ENCODE assay signal across 24 cellular contexts in genomic region chrX:81168391-81168790, GRCh38. TPM values are rescaled to one million over a fixed set of nuclear protein-coding genes. Genes with fewer than 3 reads are reported as not detected.
A peak's percentile ranks its signal among the peaks of the same experiment; 100 is the strongest.
DNase-seq lines count a peak whose midpoint lies in the region; ATAC-seq, FAIRE-seq and TF ChIP-seq lines count a peak whose summit lies in the region.
"Had no signal": no experiment of that assay in that cellular context is flagged by ENCODE, and none has a peak within 500 bp of the region (broad histone marks: within the 10 kb centered on the region; RNA-seq: fewer than 3 reads in every experiment).

No MANE protein-coding gene starts in this region.

- H3K27ac Mint-ChIP-seq in astrocyte (ENCODE audit: unreplicated experiment): no peak overlapping the region
- no peak overlapping the region for H3K27ac Mint-ChIP-seq in activated CD4-positive, alpha-beta T cell treated with anti-CD3 and anti-CD28 coated beads, Interleukin-2, amount 10 ng/mL, durations not matched to agents 7 days and 5 days
- H3K27ac Mint-ChIP-seq: CD4-positive, CD25-positive, alpha-beta regulatory T cell had no signal

- CTCF ChIA-PET in activated CD4-positive, alpha-beta T cell treated with anti-CD3 and anti-CD28 coated beads, Interleukin-2, amount 10 ng/mL, durations not matched to agents 7 days and 5 days (lab: Charles Lee): no interaction called here

- DNase-seq in astrocyte (ENCODE audit: low read depth) (no peak), T-helper 1 cell (no peak), midbrain (lab: John Stamatoyannopoulos, UW) (no peak)
- no peak for DNase-seq in activated CD4-positive, alpha-beta T cell treated with anti-CD3 and anti-CD28 coated beads, Interleukin-2, amount 10 ng/mL, durations not matched to agents 7 days and 5 days
- DNase-seq: ACHN; BE2C; C1 segment of cervical spinal cord; Caco-2; CD4-positive, CD25-positive, alpha-beta regulatory T cell; DMS153; DMS79 treated with DMSO at 0.1 percent for 48 hours; GF-D8; GM23248; IMR-90 had no signal

- no peak overlapping the region for H3K27ac ChIP-seq in astrocyte (ENCODE audit: low read depth, low read length)
- H3K27ac ChIP-seq: GM23248 had no signal

- no peak for TF ChIP-seq CTCF in astrocyte (IDR thresholded peaks at IDR 0.05; ENCODE audit: insufficient read depth, low read depth, low read length)

- H3K9ac ChIP-seq in astrocyte (ENCODE audit: low read length): no peak overlapping the region
- H3K9ac ChIP-seq: GM23248 had no signal

- ATAC-seq in GM19463 (IDR thresholded peaks at IDR 0.05; ENCODE audit: unreplicated experiment) (peak; percentile 62), HG03342 (IDR thresholded peaks at IDR 0.05; ENCODE audit: unreplicated experiment) (peak; percentile 59), GM18909 (IDR thresholded peaks at IDR 0.05; ENCODE audit: poor library complexity, unreplicated experiment) (no peak)
- ATAC-seq: K562 had no signal

- H3K9me3 Mint-ChIP-seq in astrocyte (ENCODE audit: unreplicated experiment): no peaks in the 10 kb centered on the region
- no peaks in the 10 kb centered on the region for H3K9me3 Mint-ChIP-seq in activated CD4-positive, alpha-beta T cell treated with anti-CD3 and anti-CD28 coated beads, Interleukin-2, amount 10 ng/mL, durations not matched to agents 7 days and 5 days
- H3K9me3 Mint-ChIP-seq: CD4-positive, CD25-positive, alpha-beta regulatory T cell had no signal

- POLR2A ChIA-PET in activated CD4-positive, alpha-beta T cell treated with anti-CD3 and anti-CD28 coated beads, Interleukin-2, amount 10 ng/mL, durations not matched to agents 7 days and 5 days (lab: Charles Lee): no interaction called here

- H3K27me3 ChIP-seq in astrocyte (ENCODE audit: insufficient read depth, low read length): no peaks in the 10 kb centered on the region
- H3K27me3 ChIP-seq: BE2C had no signal

- H3K4me1 ChIP-seq in astrocyte (ENCODE audit: insufficient read depth, low read length): no peaks in the 10 kb centered on the region
- H3K4me1 ChIP-seq: BE2C, Caco-2, HAP-1 had no signal

- H3K4me3 Mint-ChIP-seq in astrocyte (ENCODE audit: unreplicated experiment): no peak overlapping the region
- no peak overlapping the region for H3K4me3 Mint-ChIP-seq in activated CD4-positive, alpha-beta T cell treated with anti-CD3 and anti-CD28 coated beads, Interleukin-2, amount 10 ng/mL, durations not matched to agents 7 days and 5 days
- H3K4me3 Mint-ChIP-seq: CD4-positive, CD25-positive, alpha-beta regulatory T cell had no signal

- H3K27me3 Mint-ChIP-seq in astrocyte (ENCODE audit: low read depth, unreplicated experiment): no peaks in the 10 kb centered on the region
- no peaks in the 10 kb centered on the region for H3K27me3 Mint-ChIP-seq in activated CD4-positive, alpha-beta T cell treated with anti-CD3 and anti-CD28 coated beads, Interleukin-2, amount 10 ng/mL, durations not matched to agents 7 days and 5 days
- H3K27me3 Mint-ChIP-seq: CD4-positive, CD25-positive, alpha-beta regulatory T cell had no signal

- H3K4me3 ChIP-seq in astrocyte (ENCODE audit: insufficient read depth, low read depth, low read length): no peak overlapping the region
- H3K4me3 ChIP-seq: GM23248, HAP-1, K562 had no signal

- H2AFZ ChIP-seq in astrocyte (ENCODE audit: low read depth, low read length): no peak overlapping the region
- H2AFZ ChIP-seq: GM23248 had no signal

- no peaks in the 10 kb centered on the region for H3K36me3 ChIP-seq in astrocyte (ENCODE audit: insufficient read depth, low read length)
- H3K36me3 ChIP-seq: BE2C, HAP-1 had no signal

- no peaks in the 10 kb centered on the region for H3K9me3 ChIP-seq in astrocyte (ENCODE audit: insufficient read depth, low read depth, low read length)
- H3K9me3 ChIP-seq: BE2C, Caco-2, HAP-1 had no signal

- FAIRE-seq in astrocyte (lab: Jason Lieb, UNC): peak; percentile 88
- FAIRE-seq: A204.1, D721Med, GM12891, GM18507, HTR-8/SVneo, K562 had no signal

- H3K36me3 Mint-ChIP-seq in astrocyte (ENCODE audit: low read depth, unreplicated experiment): no peaks in the 10 kb centered on the region
- no peaks in the 10 kb centered on the region for H3K36me3 Mint-ChIP-seq in activated CD4-positive, alpha-beta T cell treated with anti-CD3 and anti-CD28 coated beads, Interleukin-2, amount 10 ng/mL, durations not matched to agents 7 days and 5 days (ENCODE audit: low read depth)
- H3K36me3 Mint-ChIP-seq: CD4-positive, CD25-positive, alpha-beta regulatory T cell had no signal

- H3K4me2 ChIP-seq in astrocyte (ENCODE audit: low read length): no peak overlapping the region

- H4K20me1 ChIP-seq in astrocyte (ENCODE audit: insufficient read depth, low read length): no peaks in the 10 kb centered on the region

- H3K79me2 ChIP-seq in astrocyte (ENCODE audit: insufficient read depth, low read length): no peaks in the 10 kb centered on the region

- H3K4me1 Mint-ChIP-seq in astrocyte (ENCODE audit: low read depth, unreplicated experiment): no peaks in the 10 kb centered on the region
- H3K4me1 Mint-ChIP-seq in activated CD4-positive, alpha-beta T cell treated with anti-CD3 and anti-CD28 coated beads, Interleukin-2, amount 10 ng/mL, durations not matched to agents 7 days and 5 days: no peaks in the 10 kb centered on the region
- H3K4me1 Mint-ChIP-seq: CD4-positive, CD25-positive, alpha-beta regulatory T cell had no signal

RNA-seq across cellular contexts. Expression of gene HMGN5, which starts 33.3 kb away (rescaled TPM):
- total RNA-seq in astrocyte: 3.9 and 5.0 TPM in 2 replicates
- 1 to 10 TPM; 1.4 to 3.2 TPM for total RNA-seq in activated CD4-positive, alpha-beta T cell treated with anti-CD3 and anti-CD28 coated beads, Interleukin-2, amount 10 ng/mL, durations not matched to agents 7 days and 5 days

RNA-seq across cellular contexts. Expression of gene SH3BGRL, which starts 33.5 kb away (rescaled TPM):
- 132 and 145 TPM in 2 replicates for total RNA-seq in astrocyte
- 10 to 100 TPM; 79.8 to 84.9 TPM for total RNA-seq in activated CD4-positive, alpha-beta T cell treated with anti-CD3 and anti-CD28 coated beads, Interleukin-2, amount 10 ng/mL, durations not matched to agents 7 days and 5 days
